In the genomic region with DNA sequence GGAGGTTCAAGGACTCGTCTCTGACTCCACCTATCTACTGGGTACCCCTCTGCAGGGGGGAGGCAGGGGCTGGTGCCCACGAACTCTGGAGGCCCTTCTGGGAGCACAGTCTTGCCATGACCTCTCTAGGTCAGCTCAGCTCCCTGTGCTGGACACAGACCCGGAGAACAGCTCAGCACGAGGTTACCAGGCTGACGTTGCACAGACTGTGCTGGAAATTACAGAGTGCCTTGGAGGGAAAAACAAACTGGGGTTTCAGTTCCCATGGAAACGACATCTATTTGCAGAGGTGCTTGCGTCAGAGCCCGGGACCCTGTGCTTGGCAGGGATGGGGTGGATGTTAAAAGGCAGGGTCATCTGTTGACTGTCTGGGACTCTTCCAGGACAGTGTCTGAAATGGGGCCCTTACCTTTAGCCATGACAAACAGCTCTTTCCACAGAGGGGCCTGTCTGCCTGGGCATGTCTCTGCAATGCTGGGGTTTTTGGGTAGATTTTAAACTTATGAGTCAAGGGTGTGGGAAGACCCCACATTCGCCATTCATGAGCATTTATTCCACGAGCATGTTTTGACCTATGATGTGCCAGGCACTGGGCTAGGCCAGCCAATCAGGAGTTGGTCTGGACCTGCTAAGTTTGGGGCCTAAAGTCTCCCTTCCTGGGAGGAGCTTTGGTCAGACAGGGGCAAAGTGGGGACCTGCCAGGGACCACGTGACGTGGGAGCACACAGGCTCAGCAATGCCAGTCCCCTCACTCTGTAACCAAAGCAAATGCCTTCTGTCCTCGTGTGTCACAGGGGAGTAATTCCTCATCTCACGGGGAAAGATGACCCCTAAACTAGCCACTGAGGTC, we compare ENCODE assay signal across 8 cellular contexts. TPM values are rescaled to one million over a fixed set of nuclear protein-coding genes. Genes with fewer than 3 reads are reported as not detected.
DNase-seq lines count a peak whose midpoint lies in the region; TF ChIP-seq lines count a peak whose summit lies in the region.

No MANE protein-coding gene starts in this region.

- CTCF ChIA-PET in CD8-positive, alpha-beta memory T cell (lab: Charles Lee), result interaction anchor here (0.8 to 20.1 kb wide), 5 partner anchors 9 to 240 kb away, joined by 3 to 475 read pairs (median 6); a partner anchor contains a TSS
- CTCF ChIA-PET in HEK293 (lab: Yijun Ruan, JAX), result interaction anchor here (0.6 to 11.3 kb wide), 6 partner anchors 10 to 180 kb away, joined by 3 to 76 read pairs (median 4); no protein-coding TSS in a partner anchor

- intact Hi-C loops in tibial artery (cut with DNase I; ENCODE audit: low total_unique reads), result no loop called here

- H3K4me3 Mint-ChIP-seq in CD8-positive, alpha-beta memory T cell, result peak overlapping the region; percentile 77 to 86 (median 84)
- H3K4me3 Mint-ChIP-seq in mesothelial cell of epicardium, result peak overlapping the region; percentile 2

- H3K36me3 ChIP-seq in CD8-positive, alpha-beta memory T cell (ENCODE audit: insufficient read depth, low read length), result no peaks in the 10 kb centered on the region
- H3K36me3 ChIP-seq in HEK293 (ENCODE audit: control insufficient read depth in 2 of 2, insufficient read depth in 1 of 2, low read length in 2 of 2), result no peaks in the 10 kb centered on the region
- no peaks in the 10 kb centered on the region for H3K36me3 ChIP-seq in tibial artery

- H3K4me3 ChIP-seq in CD8-positive, alpha-beta memory T cell (ENCODE audit: low read length), result peak overlapping the region; percentile 54
- H3K4me3 ChIP-seq in HEK293 (ENCODE audit: low read depth, low read length) (no peak overlapping the region), tibial artery (no peak overlapping the region)

- peak in 3 of 5 donors; percentile 33 to 64 (median 44) for DNase-seq in CD8-positive, alpha-beta memory T cell
- DNase-seq in SW480 (ENCODE audit: low spot score) (peak; percentile 74), dedifferentiated amniotic fluid mesenchymal stem cell (ENCODE audit: extremely low spot score) (peak; percentile 67), mesothelial cell of epicardium (ENCODE audit: low spot score in 2 of 2, unreplicated experiment in 2 of 2) (no peak), tibial artery (peak; percentile 93 to 95), NCI-H1092 (lab: John Stamatoyannopoulos, UW) (no peak), globus pallidus (ENCODE audit: low spot score) (no peak)

- no peaks in the 10 kb centered on the region for H3K36me3 Mint-ChIP-seq in CD8-positive, alpha-beta memory T cell
- H3K36me3 Mint-ChIP-seq in mesothelial cell of epicardium, result no peaks in the 10 kb centered on the region

- POLR2A ChIA-PET in CD8-positive, alpha-beta memory T cell (lab: Charles Lee), result interaction anchor here (0.9 to 4.7 kb wide), 2 partner anchors 14 to 18 kb away, joined by 8 to 27 read pairs; no protein-coding TSS in a partner anchor
- POLR2A ChIA-PET in HEK293 (lab: Yijun Ruan, JAX), result no interaction called here

- TF ChIP-seq CTCF in HEK293 (tag by site-specific recombination; IDR thresholded peaks at IDR 0.05) (no peak), mesothelial cell of epicardium (IDR thresholded peaks at IDR 0.05; ENCODE audit: unreplicated experiment) (no peak), tibial artery (IDR thresholded peaks at IDR 0.05) (no peak)

- H3K27ac ChIP-seq in CD8-positive, alpha-beta memory T cell (ENCODE audit: low read depth, low read length), result peak overlapping the region; percentile 72
- H3K27ac ChIP-seq in HEK293 (ENCODE audit: extremely low read depth, low read depth, low read length), result no peak overlapping the region
- H3K27ac ChIP-seq in tibial artery, result peak overlapping the region; percentile 88 to 91

- no peaks in the 10 kb centered on the region for H3K27me3 ChIP-seq in CD8-positive, alpha-beta memory T cell (ENCODE audit: insufficient read depth, low read length, poor library complexity, severe bottlenecking)
- no peaks in the 10 kb centered on the region for H3K27me3 ChIP-seq in tibial artery

- H3K9me3 Mint-ChIP-seq in CD8-positive, alpha-beta memory T cell, result no peaks in the 10 kb centered on the region
- no peaks in the 10 kb centered on the region for H3K9me3 Mint-ChIP-seq in mesothelial cell of epicardium

- H3K27ac Mint-ChIP-seq in CD8-positive, alpha-beta memory T cell, result peak overlapping the region; percentile 95 to 100 (median 98)
- H3K27ac Mint-ChIP-seq in mesothelial cell of epicardium, result peak overlapping the region; percentile 92

- H3K4me1 ChIP-seq in CD8-positive, alpha-beta memory T cell (ENCODE audit: insufficient read depth, low read length), result peaks cover 92% of the 10 kb centered on the region
- H3K4me1 ChIP-seq in HEK293 (ENCODE audit: control insufficient read depth, insufficient read depth, low read length) (no peaks in the 10 kb centered on the region; the same call in 1 of the 2 replicates), tibial artery (peaks cover 6 to 63% (median 46%) of the 10 kb centered on the region in 4 donors)

- H3K27me3 Mint-ChIP-seq in CD8-positive, alpha-beta memory T cell, result peaks cover 0 to 10% of the 10 kb centered on the region in 2 donors
- H3K27me3 Mint-ChIP-seq in mesothelial cell of epicardium (ENCODE audit: low read depth), result no peaks in the 10 kb centered on the region

- no peaks in the 10 kb centered on the region for H3K9me3 ChIP-seq in CD8-positive, alpha-beta memory T cell (ENCODE audit: low read length)
- H3K9me3 ChIP-seq in HEK293 (ENCODE audit: control insufficient read depth, insufficient read depth, low read depth, low read length) (no peaks in the 10 kb centered on the region), tibial artery (no peaks in the 10 kb centered on the region)

- peaks cover 82 to 93% (median 89%) of the 10 kb centered on the region in 3 donors for H3K4me1 Mint-ChIP-seq in CD8-positive, alpha-beta memory T cell
- H3K4me1 Mint-ChIP-seq in mesothelial cell of epicardium, result peaks cover 56% of the 10 kb centered on the region

TF ChIP-seq in HEK293, 187 proteins besides CTCF, POLR2A, EP300 and RAD21:
- TF ChIP-seq ZNF335 (tag by site-specific recombination; conservative IDR thresholded peaks at IDR 0.05) (peak; percentile 69; the same call in 1 of the 2 replicates), ZSCAN16 (tag by site-specific recombination; IDR thresholded peaks at IDR 0.05) (no peak)

RNA-seq across cellular contexts. Expression of a gene that starts 22.5 kb away (rescaled TPM):
- total RNA-seq in CD8-positive, alpha-beta memory T cell, result 100 to 1,000 TPM; 152 to 154 TPM
- polyA plus RNA-seq in CD8-positive, alpha-beta memory T cell, result 286 TPM
- total RNA-seq in mesothelial cell of epicardium, result 0.09 TPM in 1 of 3 replicates, not detected in the others

RNA-seq across cellular contexts. Expression of a gene that starts 41.4 kb away (rescaled TPM):
- 1 to 10 TPM; 3.1 TPM for total RNA-seq in CD8-positive, alpha-beta memory T cell
- polyA plus RNA-seq in CD8-positive, alpha-beta memory T cell, result 0.41 TPM
- total RNA-seq in mesothelial cell of epicardium, result 0.07 TPM in 1 of 3 replicates, not detected in the others

Comparison
In these comparisons a context has a peak if more than half of its experiments do, and no peak if none do; other contexts are left out.
1. DNase-seq: peak in CD8-positive, alpha-beta memory T cell (3 of 5), SW480 (single experiment), dedifferentiated amniotic fluid mesenchymal stem cell (single experiment) and tibial artery (2 of 2); none in mesothelial cell of epicardium (0 of 2), NCI-H1092 (single experiment) and globus pallidus (single experiment).
2. RNA of a gene that starts 22.5 kb away (total RNA-seq): 152 to 154 TPM in CD8-positive, alpha-beta memory T cell; 0.09 TPM in mesothelial cell of epicardium; every median in the first group is over 100 times any median in the second.